ENCODE assay signal across 11 cellular contexts in genomic region chr17:44351464-44351863, GRCh38. TPM values are rescaled to one million over a fixed set of nuclear protein-coding genes. Genes with fewer than 3 reads are reported as not detected.
"Had no signal": no experiment of that assay in that cellular context is flagged by ENCODE, and none has a peak within 500 bp of the region (broad histone marks: within the 10 kb centered on the region; RNA-seq: fewer than 3 reads in every experiment).

No MANE protein-coding gene starts in this region.

- H3K36me3 Mint-ChIP-seq: IgD-negative memory B cell had no signal

- H3K4me3 ChIP-seq: K562 had no signal

- DNase-seq: NCI-H2029, NCI-H2081 treated with DMSO at 0.1 percent for 48 hours, NCI-H226, NCI-H510A, NCI-H524 treated with DMSO at 0.1 percent for 48 hours had no signal

- FAIRE-seq: RCC 7860 had no signal

- H3K9ac ChIP-seq: KMS-11 had no signal

- H3K9me3 Mint-ChIP-seq: IgD-negative memory B cell had no signal

- H3K27me3 Mint-ChIP-seq: IgD-negative memory B cell had no signal

- H3K4me2 ChIP-seq: KMS-11 had no signal

- H3K27ac ChIP-seq: KMS-11 had no signal

RNA-seq across cellular contexts. Expression of gene ITGA2B, which starts 38.0 kb away (rescaled TPM):
- total RNA-seq: HT1080, SK-MEL-5 had no signal

RNA-seq across cellular contexts. Expression of gene RUNDC3A, which starts 43.1 kb away (rescaled TPM):
- total RNA-seq: K562 had no signal
- polyA plus RNA-seq: IgD-negative memory B cell, K562 had no signal
